In genomic region chr7:6258440-6259182, GRCh38 we compare ENCODE assay signal across 11 cellular contexts. TPM values are rescaled to one million over a fixed set of nuclear protein-coding genes. Genes with fewer than 3 reads are reported as not detected.
DNase-seq lines count a peak whose midpoint lies in the region; ATAC-seq and TF ChIP-seq lines count a peak whose summit lies in the region.
"Had no signal": no experiment of that assay in that cellular context is flagged by ENCODE, and none has a peak within 500 bp of the region (broad histone marks: within the 10 kb centered on the region; RNA-seq: fewer than 3 reads in every experiment).

No MANE protein-coding gene starts in this region.

- H3K27me3 ChIP-seq in A673 (replicated peaks; ENCODE audit: insufficient read depth, low read depth, low read length, poor library complexity) = no peaks in the 10 kb centered on the region

- POLR2A ChIA-PET in A673 (lab: Charles Lee; ENCODE audit: low non-redundant PET) = no interaction called here

- H3K36me3 Mint-ChIP-seq in CD14-positive monocyte = peaks cover 0 to 4% of the 10 kb centered on the region in 2 donors

- no peaks in the 10 kb centered on the region for H3K9me3 ChIP-seq in A673 (ENCODE audit: low read depth, low read length, poor library complexity, severe bottlenecking)

- H3K27ac ChIP-seq in A673 (ENCODE audit: low read depth, low read length, poor library complexity, severe bottlenecking) (peak overlapping the region; percentile 26), coronary artery (peak overlapping the region; percentile 61 to 79)
- H3K27ac ChIP-seq: PC-9 had no signal

- H3K27ac Mint-ChIP-seq in CD14-positive monocyte = no peak overlapping the region

- intact Hi-C loops in A673 (cut with micrococcal nuclease; ENCODE audit: unreplicated experiment) (no loop called here), CD14-positive monocyte (cut with micrococcal nuclease) (no loop called here)

- ATAC-seq in HG03342 (IDR thresholded peaks at IDR 0.05; ENCODE audit: unreplicated experiment) = peak; percentile 38

- H3K4me1 Mint-ChIP-seq in CD14-positive monocyte = peaks cover 23% of the 10 kb centered on the region

- TF ChIP-seq CTCF in A673 (conservative IDR thresholded peaks at IDR 0.05; ENCODE audit: low read depth, low read length) (no peak), coronary artery (IDR thresholded peaks at IDR 0.05) (no peak), CD14-positive monocyte (IDR thresholded peaks at IDR 0.05) (no peak)

- BruUV-seq in A673 (replicated peaks; lab: Mats Ljungman, UMichigan) = no TSS peak

- DNase-seq in A673 (ENCODE audit: low spot score) (peak; percentile 35), coronary artery (ENCODE audit: low spot score) (no peak), myocyte (ENCODE audit: low read depth) (peak; percentile 83), CD14-positive monocyte (ENCODE audit: low spot score) (no peak), NCI-H1105 (lab: John Stamatoyannopoulos, UW) (no peak)
- no peak for DNase-seq in stimulated activated CD4-positive, alpha-beta T cell treated with anti-CD3 and anti-CD28 coated beads, Interleukin-12 subunit alpha, Interleukin-12 subunit beta, amount 100 ng/mL, for 4 hours
- no peak for DNase-seq in activated CD4-positive, CD25-positive, alpha-beta regulatory T cell treated with anti-CD3 and anti-CD28 coated beads, Interleukin-2, amount 50 U/mL, for 72 hours
- DNase-seq: activated T-cell treated with anti-CD3 and anti-CD28 coated beads for 4 hours; PC-9; stimulated activated CD4-positive, alpha-beta T cell treated with anti-CD3 and anti-CD28 coated beads, Interleukin-4, amount 100 ng/mL, for 1 hour had no signal

- H3K9me3 Mint-ChIP-seq in CD14-positive monocyte = no peaks in the 10 kb centered on the region

- CTCF ChIA-PET in A673 (lab: Charles Lee) = no interaction called here

- no peak overlapping the region for H3K4me3 ChIP-seq in A673 (ENCODE audit: low read depth, low read length, poor library complexity, severe bottlenecking)
- peak overlapping the region; percentile 41 for H3K4me3 ChIP-seq in coronary artery
- H3K4me3 ChIP-seq: PC-9 had no signal

- H3K27me3 Mint-ChIP-seq in CD14-positive monocyte (ENCODE audit: low read depth in 3 of 3) = peaks cover 9 to 12% (median 11%) of the 10 kb centered on the region in 3 donors

- no peaks in the 10 kb centered on the region for H3K36me3 ChIP-seq in A673 (ENCODE audit: insufficient read depth, low read length, poor library complexity, severe bottlenecking)

- H3K4me1 ChIP-seq in A673 (ENCODE audit: insufficient read depth, low read length, poor library complexity, severe bottlenecking) = peaks cover 63% of the 10 kb centered on the region

- H3K4me3 Mint-ChIP-seq in CD14-positive monocyte = no peak overlapping the region

RNA-seq across cellular contexts. Expression of gene CYTH3, which starts 13.8 kb away (rescaled TPM):
- 20.2 and 20.5 TPM in 2 replicates for total RNA-seq in A673 (2021)
- total RNA-seq in myocyte = 27.4 and 58.6 TPM in 2 replicates
- polyA plus RNA-seq in myocyte (2012) = 88.7 TPM
- 1 to 10 TPM; 1.3 to 1.4 TPM for polyA plus RNA-seq in CD14-positive monocyte

Comparison
In these comparisons a context has a peak if more than half of its experiments do, and no peak if none do; other contexts are left out.
1. DNase-seq: peak in A673 (single experiment) and myocyte (single experiment); none in coronary artery (single experiment), CD14-positive monocyte (single experiment), stimulated activated CD4-positive, alpha-beta T cell treated with anti-CD3 and anti-CD28 coated beads, Interleukin-12 subunit alpha, Interleukin-12 subunit beta, amount 100 ng/mL, for 4 hours (single experiment), NCI-H1105 (single experiment) and activated CD4-positive, CD25-positive, alpha-beta regulatory T cell treated with anti-CD3 and anti-CD28 coated beads, Interleukin-2, amount 50 U/mL, for 72 hours (single experiment).